ENCODE assay signal across 1 cellular context in the genomic region with DNA sequence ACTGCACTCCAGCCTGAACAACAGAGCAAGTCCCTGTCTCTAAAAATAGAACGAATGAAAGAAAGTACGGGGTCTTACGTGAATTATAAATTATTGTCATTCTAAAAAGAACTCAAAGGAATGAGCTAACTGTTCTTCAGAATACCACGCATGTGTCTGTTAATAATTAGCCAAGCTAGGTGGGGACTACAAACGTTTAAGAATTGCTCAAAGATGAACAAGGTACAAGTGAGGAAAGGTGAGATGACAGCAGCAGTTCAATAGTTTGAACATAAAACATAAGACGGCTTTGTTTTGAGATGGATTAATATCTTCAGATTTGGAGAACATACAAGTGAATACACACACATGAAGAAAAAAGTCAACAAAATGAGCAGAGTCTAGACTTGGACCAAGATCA.
A peak's percentile ranks its signal among the peaks of the same experiment; 100 is the strongest.
TF ChIP-seq lines count a peak whose summit lies in the region.

No MANE protein-coding gene starts in this region.

TF ChIP-seq in HepG2, 621 proteins besides CTCF, POLR2A, EP300 and RAD21 (continued from another document):
- TF ChIP-seq, protein P1, sequence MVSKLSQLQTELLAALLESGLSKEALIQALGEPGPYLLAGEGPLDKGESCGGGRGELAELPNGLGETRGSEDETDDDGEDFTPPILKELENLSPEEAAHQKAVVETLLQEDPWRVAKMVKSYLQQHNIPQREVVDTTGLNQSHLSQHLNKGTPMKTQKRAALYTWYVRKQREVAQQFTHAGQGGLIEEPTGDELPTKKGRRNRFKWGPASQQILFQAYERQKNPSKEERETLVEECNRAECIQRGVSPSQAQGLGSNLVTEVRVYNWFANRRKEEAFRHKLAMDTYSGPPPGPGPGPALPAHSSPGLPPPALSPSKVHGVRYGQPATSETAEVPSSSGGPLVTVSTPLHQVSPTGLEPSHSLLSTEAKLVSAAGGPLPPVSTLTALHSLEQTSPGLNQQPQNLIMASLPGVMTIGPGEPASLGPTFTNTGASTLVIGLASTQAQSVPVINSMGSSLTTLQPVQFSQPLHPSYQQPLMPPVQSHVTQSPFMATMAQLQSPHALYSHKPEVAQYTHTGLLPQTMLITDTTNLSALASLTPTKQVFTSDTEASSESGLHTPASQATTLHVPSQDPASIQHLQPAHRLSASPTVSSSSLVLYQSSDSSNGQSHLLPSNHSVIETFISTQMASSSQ (IDR thresholded peaks at IDR 0.05; ENCODE audit: low read depth) = peak; percentile 78
- TF ChIP-seq, protein P1 (CRISPR knock-in tag; IDR thresholded peaks at IDR 0.05; ENCODE audit: borderline replicate concordance) = no peak; the same call in 1 of the 2 replicates
- TF ChIP-seq MIXL1 (CRISPR knock-in tag; IDR thresholded peaks at IDR 0.05) (0 out of 2 replicates have a peak, but pooled peaks have one; percentile 32), ZNF24 (IDR thresholded peaks at IDR 0.05) (0 out of 2 replicates have a peak, but pooled peaks have one; percentile 74), MAFG (CRISPR knock-in tag; IDR thresholded peaks at IDR 0.05) (no peak)
